Comparison of ENCODE assay signal across 13 cellular contexts in genomic region chr12:26029741-26030033, GRCh38.
"Had no signal": no experiment of that assay in that cellular context is flagged by ENCODE, and none has a peak within 500 bp of the region (broad histone marks: within the 10 kb centered on the region; RNA-seq: fewer than 3 reads in every experiment).

No MANE protein-coding gene starts in this region.

- H3K4me3 ChIP-seq: body of pancreas, heart right ventricle, SJCRH30, skin epidermis, tibial nerve had no signal

- H3K9me3 ChIP-seq: body of pancreas, heart right ventricle, SJCRH30, tibial nerve had no signal

- H3K36me3 ChIP-seq: heart right ventricle, SJCRH30, tibial nerve had no signal

- ATAC-seq: activated CD8-positive, alpha-beta T cell treated with anti-CD3 and anti-CD28 coated beads, Interleukin-2, amount 10 ng/mL, durations not matched to agents 7 days and 5 days; foreskin keratinocyte had no signal

- H3K4me1 ChIP-seq: foreskin keratinocyte, SJCRH30 had no signal

- DNase-seq: activated naive CD4-positive, alpha-beta T cell treated with Interleukin-2 at 50 U/mL for 16 hours; cortex of kidney; effector memory CD4-positive, alpha-beta T cell; kidney; left ventricle myocardium superior; T1000 had no signal

- H3K27ac ChIP-seq: foreskin keratinocyte, SJCRH30, skin epidermis had no signal

- H3K27me3 ChIP-seq: body of pancreas, foreskin keratinocyte, heart right ventricle, SJCRH30, tibial nerve had no signal
